ENCODE assay signal across 9 cellular contexts in genomic region chr3:157354722-157355121, GRCh38.
DNase-seq lines count a peak whose midpoint lies in the region; ATAC-seq and TF ChIP-seq lines count a peak whose summit lies in the region.
"Had no signal": no experiment of that assay in that cellular context is flagged by ENCODE, and none has a peak within 500 bp of the region (broad histone marks: within the 10 kb centered on the region; RNA-seq: fewer than 3 reads in every experiment).

No MANE protein-coding gene starts in this region.

- TF ChIP-seq CTCF in GM12873 (IDR thresholded peaks at IDR 0.05; ENCODE audit: insufficient read depth, low read depth, low read length, missing control alignments) (peak; percentile 61), body of pancreas (IDR thresholded peaks at IDR 0.05) (peak in 4 of 7 experiments; percentile 13 to 43 (median 34)), neural crest cell (conservative IDR thresholded peaks at IDR 0.05) (peak; percentile 46), tibial artery (IDR thresholded peaks at IDR 0.05) (no peak), esophagus muscularis mucosa (IDR thresholded peaks at IDR 0.05) (peak in 1 of 3 experiments; percentile 17)

- peaks cover 14% of the 10 kb centered on the region for H3K36me3 Mint-ChIP-seq in neural crest cell (ENCODE audit: low read depth)

- H3K4me1 ChIP-seq in body of pancreas = no peaks in the 10 kb centered on the region
- no peaks in the 10 kb centered on the region for H3K4me1 ChIP-seq in tibial artery
- no peaks in the 10 kb centered on the region for H3K4me1 ChIP-seq in esophagus muscularis mucosa

- intact Hi-C loops in body of pancreas (cut with DNase I) = no loop called here
- intact Hi-C loops in tibial artery (cut with DNase I; ENCODE audit: low total_unique reads) = no loop called here
- intact Hi-C loops in esophagus muscularis mucosa (cut with DNase I) = no loop called here

- peak; percentile 11 for DNase-seq in HT-29 (ENCODE audit: low spot score)
- DNase-seq in body of pancreas = peak in 1 of 4 donors; percentile 8
- DNase-seq in neural crest cell (ENCODE audit: low read depth, low spot score) = no peak
- DNase-seq in tibial artery = no peak
- DNase-seq in activated CD4-positive, alpha-beta T cell treated with anti-CD3 and anti-CD28 coated beads for 4 hours = no peak
- DNase-seq in esophagus muscularis mucosa (ENCODE audit: extremely low spot score) = no peak

- no peak overlapping the region for H3K4me3 Mint-ChIP-seq in neural crest cell
- H3K4me3 Mint-ChIP-seq: dendritic cell treated with granulocyte-macrophage colony-stimulating factor and Interleukin-4, amounts not matched to agents 40 ng/mL and 50 ng/mL, for 4 days had no signal

- H3K36me3 ChIP-seq in body of pancreas (replicated peaks in 1 of 2; ENCODE audit: insufficient read depth in 1 of 2, low read depth in 2 of 2) = no peaks in the 10 kb centered on the region
- no peaks in the 10 kb centered on the region for H3K36me3 ChIP-seq in tibial artery
- no peaks in the 10 kb centered on the region for H3K36me3 ChIP-seq in esophagus muscularis mucosa

- WGBS in body of pancreas, 2 donors = 28 to 38% methylated on average over 1 of the region's 1 CpG
- WGBS in esophagus muscularis mucosa = 43% methylated on average over 1 of the region's 1 CpG

- TF ChIP-seq EP300 in esophagus muscularis mucosa (IDR thresholded peaks at IDR 0.05) = no peak

- no peaks in the 10 kb centered on the region for H3K27me3 ChIP-seq in body of pancreas
- H3K27me3 ChIP-seq in tibial artery = no peaks in the 10 kb centered on the region
- no peaks in the 10 kb centered on the region for H3K27me3 ChIP-seq in esophagus muscularis mucosa

- no peak for ATAC-seq in body of pancreas
- no peak for ATAC-seq in HG02623 (IDR thresholded peaks at IDR 0.05; ENCODE audit: unreplicated experiment)

- H3K4me1 Mint-ChIP-seq in neural crest cell = peaks cover 20% of the 10 kb centered on the region

- H3K27ac Mint-ChIP-seq in neural crest cell (ENCODE audit: unreplicated experiment) = peak overlapping the region; percentile 40
- H3K27ac Mint-ChIP-seq: dendritic cell treated with granulocyte-macrophage colony-stimulating factor and Interleukin-4, amounts not matched to agents 40 ng/mL and 50 ng/mL, for 4 days had no signal

- TF ChIP-seq POLR2A in body of pancreas (IDR thresholded peaks at IDR 0.05) (no peak), esophagus muscularis mucosa (IDR thresholded peaks at IDR 0.05; ENCODE audit: low read depth) (no peak)

- H3K27ac ChIP-seq in body of pancreas (no peak overlapping the region), tibial artery (no peak overlapping the region), esophagus muscularis mucosa (replicated peaks in 1 of 4) (no peak overlapping the region)

- H3K9me3 ChIP-seq in body of pancreas = no peaks in the 10 kb centered on the region
- no peaks in the 10 kb centered on the region for H3K9me3 ChIP-seq in tibial artery
- no peaks in the 10 kb centered on the region for H3K9me3 ChIP-seq in esophagus muscularis mucosa

- H3K27me3 Mint-ChIP-seq in neural crest cell (ENCODE audit: low read depth) = no peaks in the 10 kb centered on the region

- H3K9me3 Mint-ChIP-seq in neural crest cell = peaks cover 14% of the 10 kb centered on the region
- H3K9me3 Mint-ChIP-seq: dendritic cell treated with granulocyte-macrophage colony-stimulating factor and Interleukin-4, amounts not matched to agents 40 ng/mL and 50 ng/mL, for 4 days had no signal

- H3K4me3 ChIP-seq in body of pancreas (no peak overlapping the region), tibial artery (no peak overlapping the region), esophagus muscularis mucosa (no peak overlapping the region)

Comparison
In these comparisons a context has a peak if more than half of its experiments do, and no peak if none do; other contexts are left out.
1. CTCF ChIP-seq: peak in GM12873 (single experiment), body of pancreas (4 of 7) and neural crest cell (single experiment); none in tibial artery (0 of 2).